1 cellular context compared by ENCODE assay signal in the genomic region with DNA sequence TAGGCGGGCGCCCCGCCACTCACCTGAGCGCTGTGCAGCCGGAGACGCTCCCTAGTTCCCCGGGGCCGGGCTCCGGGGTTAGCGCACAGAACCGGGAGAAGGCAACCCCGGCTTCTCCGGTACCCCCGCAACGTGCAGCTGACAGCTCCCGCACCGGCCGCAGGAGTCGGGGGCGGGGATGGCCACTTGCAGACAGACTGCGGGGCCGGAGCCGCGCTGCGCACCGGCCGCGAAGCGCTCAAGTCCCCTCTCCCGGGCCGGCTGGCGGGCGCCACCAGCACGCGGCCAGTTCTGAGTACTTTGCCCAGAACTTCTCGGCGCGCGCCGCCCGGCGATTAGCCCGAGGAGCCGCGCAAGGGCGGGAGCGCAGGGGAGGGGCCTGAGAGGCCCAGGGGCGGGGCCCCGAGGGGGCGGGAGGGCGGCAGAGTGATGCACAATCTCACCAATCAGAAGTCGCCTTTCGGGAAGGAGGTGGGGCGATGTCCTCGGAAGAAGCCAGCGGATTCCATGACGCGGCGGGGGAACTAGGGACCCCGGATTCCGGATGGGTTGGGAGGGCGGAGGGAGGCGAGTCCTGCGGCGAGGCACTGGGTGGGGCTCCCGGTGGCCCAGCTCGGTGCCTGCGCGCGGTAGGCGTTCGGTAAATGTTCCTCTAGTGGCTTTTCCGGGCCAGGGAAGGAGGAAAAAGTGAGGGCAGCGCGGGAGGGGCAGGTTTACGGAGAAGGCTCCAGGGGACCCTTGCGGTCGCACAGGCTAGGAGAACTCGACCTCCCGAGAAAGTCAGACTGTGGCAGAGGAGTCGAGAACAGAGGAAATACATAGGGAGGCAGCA.
A peak's percentile ranks its signal among the peaks of the same experiment; 100 is the strongest.
TF ChIP-seq lines count a peak whose summit lies in the region.

A gene with protein sequence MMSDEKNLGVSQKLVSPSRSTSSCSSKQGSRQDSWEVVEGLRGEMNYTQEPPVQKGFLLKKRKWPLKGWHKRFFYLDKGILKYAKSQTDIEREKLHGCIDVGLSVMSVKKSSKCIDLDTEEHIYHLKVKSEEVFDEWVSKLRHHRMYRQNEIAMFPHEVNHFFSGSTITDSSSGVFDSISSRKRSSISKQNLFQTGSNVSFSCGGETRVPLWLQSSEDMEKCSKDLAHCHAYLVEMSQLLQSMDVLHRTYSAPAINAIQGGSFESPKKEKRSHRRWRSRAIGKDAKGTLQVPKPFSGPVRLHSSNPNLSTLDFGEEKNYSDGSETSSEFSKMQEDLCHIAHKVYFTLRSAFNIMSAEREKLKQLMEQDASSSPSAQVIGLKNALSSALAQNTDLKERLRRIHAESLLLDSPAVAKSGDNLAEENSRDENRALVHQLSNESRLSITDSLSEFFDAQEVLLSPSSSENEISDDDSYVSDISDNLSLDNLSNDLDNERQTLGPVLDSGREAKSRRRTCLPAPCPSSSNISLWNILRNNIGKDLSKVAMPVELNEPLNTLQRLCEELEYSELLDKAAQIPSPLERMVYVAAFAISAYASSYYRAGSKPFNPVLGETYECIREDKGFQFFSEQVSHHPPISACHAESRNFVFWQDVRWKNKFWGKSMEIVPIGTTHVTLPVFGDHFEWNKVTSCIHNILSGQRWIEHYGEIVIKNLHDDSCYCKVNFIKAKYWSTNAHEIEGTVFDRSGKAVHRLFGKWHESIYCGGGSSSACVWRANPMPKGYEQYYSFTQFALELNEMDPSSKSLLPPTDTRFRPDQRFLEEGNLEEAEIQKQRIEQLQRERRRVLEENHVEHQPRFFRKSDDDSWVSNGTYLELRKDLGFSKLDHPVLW (minus strand): TSS at position 316 of the 832 bp plus-strand sequence. CDS start 87,706 bp downstream, outside the sequence.

TF ChIP-seq in K562, 482 proteins besides CTCF, POLR2A, EP300 and RAD21 (continued from another document and continues in another):
- TF ChIP-seq MYC (IDR thresholded peaks at IDR 0.05; ENCODE audit: low read depth, low read length) (peak; percentile 78; the same call in 1 of the 2 replicates), MYC (CRISPR knock-in tag; IDR thresholded peaks at IDR 0.05; ENCODE audit: borderline replicate concordance, low read depth) (0 out of 2 replicates have a peak, but pooled peaks have one; percentile 61), PCBP1 (IDR thresholded peaks at IDR 0.05; ENCODE audit: low read depth, low read length, poor library complexity, severe bottlenecking) (peak; percentile 76), ZBED1 (IDR thresholded peaks at IDR 0.05) (peak; percentile 31; the same call in 1 of the 2 replicates), KLF1 (tag; IDR thresholded peaks at IDR 0.05) (0 out of 2 replicates have a peak, but pooled peaks have one; percentile 49), L3MBTL2 (IDR thresholded peaks at IDR 0.05) (peak; percentile 85), RBM22 (IDR thresholded peaks at IDR 0.05; ENCODE audit: low read depth, low read length, poor library complexity, severe bottlenecking) (no peak), EP400 (IDR thresholded peaks at IDR 0.05) (peak; percentile 58; the same call in 1 of the 2 replicates), FOS (IDR thresholded peaks at IDR 0.05; ENCODE audit: extremely low read depth, insufficient read length) (peak; percentile 72), FOXP1 (CRISPR knock-in tag; IDR thresholded peaks at IDR 0.05) (0 out of 2 replicates have a peak, but pooled peaks have one; percentile 40), MYBL2 (IDR thresholded peaks at IDR 0.05; ENCODE audit: low read depth) (no peak), MYBL2 (CRISPR knock-in tag; IDR thresholded peaks at IDR 0.05; ENCODE audit: borderline replicate concordance) (no peak), ATF1 (CRISPR knock-in tag; IDR thresholded peaks at IDR 0.05) (peak; percentile 33; the same call in 1 of the 2 replicates), ATF1 (tag; IDR thresholded peaks at IDR 0.05) (peak; percentile 79), POLR2H (tag; IDR thresholded peaks at IDR 0.05; ENCODE audit: low read depth) (no peak; the same call in 1 of the 2 replicates), TAF1 (IDR thresholded peaks at IDR 0.05; ENCODE audit: control insufficient read depth, extremely low read depth, insufficient read depth, low read length, severe bottlenecking) (peak; percentile 73), SREBF2 (CRISPR knock-in tag; IDR thresholded peaks at IDR 0.05) (no peak), FOXM1 (IDR thresholded peaks at IDR 0.05; ENCODE audit: low read depth) (no peak), FOXM1 (CRISPR knock-in tag; IDR thresholded peaks at IDR 0.05; ENCODE audit: low read depth) (peak; percentile 85; the same call in 1 of the 2 replicates), TEAD1 (CRISPR knock-in tag; IDR thresholded peaks at IDR 0.05) (0 out of 4 replicates have a peak, but pooled peaks of 1 of the 2 experiments have one; percentile 70), ZNF23 (CRISPR knock-in tag; IDR thresholded peaks at IDR 0.05) (no peak), HDAC1 (IDR thresholded peaks at IDR 0.05) (peak in 1 of 2 experiments; percentile 63; a peak in 1 of 4 replicates), SAFB (IDR thresholded peaks at IDR 0.05; ENCODE audit: borderline replicate concordance, low read depth, low read length) (no peak), HDAC8 (tag; IDR thresholded peaks at IDR 0.05) (no peak), SIN3A (IDR thresholded peaks at IDR 0.05; ENCODE audit: borderline replicate concordance in 2 of 2, control insufficient read depth in 1 of 2, low read depth in 2 of 2, low read length in 2 of 2) (peak in 1 of 2 experiments; percentile 57; a peak in 2 of 4 replicates), SLC30A9 (CRISPR knock-in tag; IDR thresholded peaks at IDR 0.05) (no peak), KDM4B (IDR thresholded peaks at IDR 0.05; ENCODE audit: borderline replicate concordance in 2 of 2, low read depth in 1 of 2) (no peak), RBM14 (IDR thresholded peaks at IDR 0.05; ENCODE audit: borderline replicate concordance, insufficient read depth, low read depth, low read length) (peak; percentile 99; the same call in 1 of the 2 replicates), ETV5 (CRISPR knock-in tag; IDR thresholded peaks at IDR 0.05; ENCODE audit: low read depth) (peak; percentile 69), HNRNPLL (IDR thresholded peaks at IDR 0.05; ENCODE audit: low read depth, low read length, poor library complexity, severe bottlenecking) (peak; percentile 17), ZNF583 (CRISPR knock-in tag; IDR thresholded peaks at IDR 0.05) (peak; percentile 49; the same call in 1 of the 2 replicates), NELFE (IDR thresholded peaks at IDR 0.05; ENCODE audit: insufficient read depth, insufficient read length) (no peak), ZNF395 (CRISPR knock-in tag; IDR thresholded peaks at IDR 0.05) (peak; percentile 69; the same call in 1 of the 2 replicates), EGR1 (conservative IDR thresholded peaks at IDR 0.05) (peak; percentile 25; the same call in 1 of the 2 replicates), ZBTB43 (CRISPR knock-in tag; IDR thresholded peaks at IDR 0.05) (peak; percentile 58; the same call in 1 of the 2 replicates), KDM2B (CRISPR knock-in tag; IDR thresholded peaks at IDR 0.05) (peak; percentile 94), TFE3 (CRISPR knock-in tag; IDR thresholded peaks at IDR 0.05) (peak; percentile 8; the same call in 1 of the 2 replicates), ZFP30 (CRISPR knock-in tag; IDR thresholded peaks at IDR 0.05; ENCODE audit: borderline replicate concordance) (no peak), PHB (CRISPR knock-in tag; IDR thresholded peaks at IDR 0.05) (peak; percentile 80; the same call in 1 of the 2 replicates), CTBP1 (IDR thresholded peaks at IDR 0.05; ENCODE audit: borderline replicate concordance) (peak; percentile 35; the same call in 1 of the 2 replicates), CHD2 (IDR thresholded peaks at IDR 0.05; ENCODE audit: low read depth, low read length) (peak; percentile 47; the same call in 1 of the 2 replicates), TBP (optimal IDR thresholded peaks at IDR 0.05; ENCODE audit: low read depth, low read length) (peak; percentile 84), POLR2AphosphoS2 (IDR thresholded peaks at IDR 0.05; ENCODE audit: low read length) (no peak), RBM34 (IDR thresholded peaks at IDR 0.05; ENCODE audit: borderline replicate concordance, insufficient read depth, low read length) (no peak), POLR2AphosphoS5 (IDR thresholded peaks at IDR 0.05; ENCODE audit: control insufficient read depth, insufficient read depth, low read depth, low read length) (peak; percentile 62), ATF7 (IDR thresholded peaks at IDR 0.05) (peak; percentile 58), ARID1B (IDR thresholded peaks at IDR 0.05) (0 out of 2 replicates have a peak, but pooled peaks have one; percentile 6), SP2 (IDR thresholded peaks at IDR 0.05; ENCODE audit: extremely low read depth, low read depth, low read length, poor library complexity, severe bottlenecking) (peak; percentile 64), RBFOX2 (IDR thresholded peaks at IDR 0.05; ENCODE audit: low read depth, low read length) (peak; percentile 90), NFRKB (IDR thresholded peaks at IDR 0.05; ENCODE audit: low read depth) (no peak), MAX (CRISPR knock-in tag; IDR thresholded peaks at IDR 0.05) (peak; percentile 58), ZNF175 (CRISPR knock-in tag; IDR thresholded peaks at IDR 0.05; ENCODE audit: low read depth) (no peak)
- TF ChIP-seq, protein P1, sequence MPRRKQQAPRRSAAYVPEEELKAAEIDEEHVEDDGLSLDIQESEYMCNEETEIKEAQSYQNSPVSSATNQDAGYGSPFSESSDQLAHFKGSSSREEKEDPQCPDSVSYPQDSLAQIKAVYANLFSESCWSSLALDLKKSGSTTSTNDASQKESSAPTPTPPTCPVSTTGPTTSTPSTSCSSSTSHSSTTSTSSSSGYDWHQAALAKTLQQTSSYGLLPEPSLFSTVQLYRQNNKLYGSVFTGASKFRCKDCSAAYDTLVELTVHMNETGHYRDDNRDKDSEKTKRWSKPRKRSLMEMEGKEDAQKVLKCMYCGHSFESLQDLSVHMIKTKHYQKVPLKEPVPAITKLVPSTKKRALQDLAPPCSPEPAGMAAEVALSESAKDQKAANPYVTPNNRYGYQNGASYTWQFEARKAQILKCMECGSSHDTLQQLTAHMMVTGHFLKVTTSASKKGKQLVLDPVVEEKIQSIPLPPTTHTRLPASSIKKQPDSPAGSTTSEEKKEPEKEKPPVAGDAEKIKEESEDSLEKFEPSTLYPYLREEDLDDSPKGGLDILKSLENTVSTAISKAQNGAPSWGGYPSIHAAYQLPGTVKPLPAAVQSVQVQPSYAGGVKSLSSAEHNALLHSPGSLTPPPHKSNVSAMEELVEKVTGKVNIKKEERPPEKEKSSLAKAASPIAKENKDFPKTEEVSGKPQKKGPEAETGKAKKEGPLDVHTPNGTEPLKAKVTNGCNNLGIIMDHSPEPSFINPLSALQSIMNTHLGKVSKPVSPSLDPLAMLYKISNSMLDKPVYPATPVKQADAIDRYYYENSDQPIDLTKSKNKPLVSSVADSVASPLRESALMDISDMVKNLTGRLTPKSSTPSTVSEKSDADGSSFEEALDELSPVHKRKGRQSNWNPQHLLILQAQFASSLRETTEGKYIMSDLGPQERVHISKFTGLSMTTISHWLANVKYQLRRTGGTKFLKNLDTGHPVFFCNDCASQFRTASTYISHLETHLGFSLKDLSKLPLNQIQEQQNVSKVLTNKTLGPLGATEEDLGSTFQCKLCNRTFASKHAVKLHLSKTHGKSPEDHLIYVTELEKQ (CRISPR knock-in tag; IDR thresholded peaks at IDR 0.05) = no peak
